20 cellular contexts compared by ENCODE assay signal in the genomic region with DNA sequence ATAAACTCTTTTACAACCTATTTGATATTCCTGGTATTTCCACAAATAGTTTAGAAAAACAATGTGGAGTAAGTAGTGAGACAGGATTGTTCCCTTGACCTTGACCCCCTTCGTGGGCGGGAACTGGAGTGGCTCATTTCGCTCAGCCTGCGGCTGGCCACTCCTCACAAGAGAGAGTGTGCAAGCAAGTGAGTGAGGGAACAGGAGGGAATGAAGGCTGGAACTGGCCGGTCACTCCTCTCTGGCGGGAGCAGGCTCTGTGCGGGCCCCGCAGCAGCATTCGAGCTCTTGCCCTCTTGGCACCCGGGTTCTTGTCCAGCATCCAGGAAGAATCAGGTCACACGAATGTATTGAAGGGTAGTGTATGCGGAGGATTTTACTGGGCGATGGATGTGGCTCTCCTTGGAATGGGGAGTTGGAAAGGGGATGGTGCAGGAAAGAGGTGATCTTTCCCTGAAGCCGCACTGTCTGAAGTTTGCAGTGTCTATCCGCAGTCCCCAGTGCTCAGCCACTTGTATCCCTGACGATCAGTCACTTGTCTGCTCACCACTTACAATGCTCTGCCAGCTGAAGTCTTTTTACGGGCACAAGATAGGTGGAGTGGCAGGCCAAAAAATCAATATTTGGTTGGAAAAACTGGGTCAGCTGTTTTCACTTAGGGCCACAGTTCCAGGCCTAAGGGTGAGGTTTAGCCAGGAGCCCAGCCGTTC. TPM values are rescaled to one million over a fixed set of nuclear protein-coding genes. Genes with fewer than 3 reads are reported as not detected.
A peak's percentile ranks its signal among the peaks of the same experiment; 100 is the strongest.
DNase-seq lines count a peak whose midpoint lies in the region; ATAC-seq and TF ChIP-seq lines count a peak whose summit lies in the region.
"Had no signal": no experiment of that assay in that cellular context is flagged by ENCODE, and none has a peak within 500 bp of the region (broad histone marks: within the 10 kb centered on the region; RNA-seq: fewer than 3 reads in every experiment).

No MANE protein-coding gene starts in this region.

- no peak for TF ChIP-seq CTCF in colonic mucosa (IDR thresholded peaks at IDR 0.05)

- H3K9me3 ChIP-seq in colonic mucosa = no peaks in the 10 kb centered on the region

- CTCF ChIA-PET in activated CD8-positive, alpha-beta T cell treated with anti-CD3 and anti-CD28 coated beads, Interleukin-2, amount 10 ng/mL, durations not matched to agents 7 days and 5 days (lab: Charles Lee) = interaction anchor here (1.0 kb wide), 1 partner anchor 13 kb away, joined by 3 read pairs; no protein-coding TSS in a partner anchor

- H3K27me3 ChIP-seq in colonic mucosa = no peaks in the 10 kb centered on the region
- H3K27me3 ChIP-seq: BLaER1 had no signal

- H3K36me3 Mint-ChIP-seq in activated CD8-positive, alpha-beta T cell treated with anti-CD3 and anti-CD28 coated beads, Interleukin-2, amount 10 ng/mL, durations not matched to agents 7 days and 5 days (ENCODE audit: low read depth) = no peaks in the 10 kb centered on the region
- H3K36me3 Mint-ChIP-seq: CD8-positive, alpha-beta T cell had no signal

- H3K9ac ChIP-seq in colonic mucosa (ENCODE audit: low read depth in 2 of 2, low read length in 2 of 2) = no peak overlapping the region
- H3K9ac ChIP-seq: BLaER1 had no signal

- no peaks in the 10 kb centered on the region for H3K4me1 Mint-ChIP-seq in activated CD8-positive, alpha-beta T cell treated with anti-CD3 and anti-CD28 coated beads, Interleukin-2, amount 10 ng/mL, durations not matched to agents 7 days and 5 days (ENCODE audit: low read depth)

- H3K27ac ChIP-seq in colonic mucosa = no peak overlapping the region
- H3K27ac ChIP-seq: BLaER1 had no signal

- H3K27me3 Mint-ChIP-seq in activated CD8-positive, alpha-beta T cell treated with anti-CD3 and anti-CD28 coated beads, Interleukin-2, amount 10 ng/mL, durations not matched to agents 7 days and 5 days (ENCODE audit: low read depth) = no peaks in the 10 kb centered on the region

- DNase-seq in DMS153 (lab: John Stamatoyannopoulos, UW) = peak; percentile 69
- peak; percentile 25 for DNase-seq in HT-29 (ENCODE audit: low spot score)
- peak; percentile 55 to 58 for DNase-seq in SHP77 (lab: John Stamatoyannopoulos, UW)
- DNase-seq in mesenteric fat pad (ENCODE audit: low spot score) = peak; percentile 75
- DNase-seq in activated CD8-positive, alpha-beta T cell treated with anti-CD3 and anti-CD28 coated beads, Interleukin-2, amount 10 ng/mL, durations not matched to agents 7 days and 5 days = no peak
- DNase-seq in C1 segment of cervical spinal cord (lab: John Stamatoyannopoulos, UW) = no peak
- DNase-seq in colonic mucosa = no peak
- DNase-seq: CD8-positive, alpha-beta T cell; DND-41; Karpas-422; NCI-H1092 treated with DMSO at 0.1 percent for 48 hours; NCI-H146; NCI-H2029 treated with DMSO at 0.1 percent for 48 hours; NCI-H446 treated with DMSO at 0.1 percent for 48 hours; NCI-H748 treated with DMSO at 0.1 percent for 48 hours; OCI-M1; SIG-M5; T-helper 1 cell had no signal

- intact Hi-C loops in colonic mucosa (cut with DNase I) = no loop called here

- peaks cover 5% of the 10 kb centered on the region for H3K9me3 Mint-ChIP-seq in activated CD8-positive, alpha-beta T cell treated with anti-CD3 and anti-CD28 coated beads, Interleukin-2, amount 10 ng/mL, durations not matched to agents 7 days and 5 days (ENCODE audit: insufficient read depth)
- H3K9me3 Mint-ChIP-seq: CD8-positive, alpha-beta T cell had no signal

- H3K4me1 ChIP-seq in colonic mucosa = no peaks in the 10 kb centered on the region

- H3K36me3 ChIP-seq in colonic mucosa = no peaks in the 10 kb centered on the region

- H3K4me3 ChIP-seq in colonic mucosa = no peak overlapping the region
- H3K4me3 ChIP-seq: BLaER1 had no signal

- no peak overlapping the region for H3K27ac Mint-ChIP-seq in activated CD8-positive, alpha-beta T cell treated with anti-CD3 and anti-CD28 coated beads, Interleukin-2, amount 10 ng/mL, durations not matched to agents 7 days and 5 days
- H3K27ac Mint-ChIP-seq: CD8-positive, alpha-beta T cell had no signal

- POLR2A ChIA-PET in activated CD8-positive, alpha-beta T cell treated with anti-CD3 and anti-CD28 coated beads, Interleukin-2, amount 10 ng/mL, durations not matched to agents 7 days and 5 days (lab: Charles Lee) = no interaction called here

- no peak for ATAC-seq in HG03460 (IDR thresholded peaks at IDR 0.05; ENCODE audit: unreplicated experiment)
- no peak for ATAC-seq in activated CD8-positive, alpha-beta T cell treated with anti-CD3 and anti-CD28 coated beads, Interleukin-2, amount 10 ng/mL, durations not matched to agents 7 days and 5 days
- ATAC-seq: CD8-positive, alpha-beta T cell had no signal

- no peak overlapping the region for H3K4me3 Mint-ChIP-seq in activated CD8-positive, alpha-beta T cell treated with anti-CD3 and anti-CD28 coated beads, Interleukin-2, amount 10 ng/mL, durations not matched to agents 7 days and 5 days
- H3K4me3 Mint-ChIP-seq: CD8-positive, alpha-beta T cell had no signal

RNA-seq across cellular contexts. Expression of a gene that starts 28.0 kb away (rescaled TPM):
- 252 and 259 TPM in 2 replicates for total RNA-seq in HT-29 (2014; rRNA removed; shearing (Covaris generic))
- total RNA-seq in mesenteric fat pad = 166 TPM
- 10 to 100 TPM; 88.7 to 98.5 TPM for total RNA-seq in activated CD8-positive, alpha-beta T cell treated with anti-CD3 and anti-CD28 coated beads, Interleukin-2, amount 10 ng/mL, durations not matched to agents 7 days and 5 days
- total RNA-seq in colonic mucosa = 100 to 1,000 TPM; 110 to 129 TPM

RNA-seq across cellular contexts. Expression of a gene that starts 49.6 kb away (rescaled TPM):
- 8.8 and 8.9 TPM in 2 replicates for total RNA-seq in HT-29 (2014; rRNA removed; shearing (Covaris generic))
- total RNA-seq in mesenteric fat pad (30.3 TPM), colonic mucosa (10 to 100 TPM; 15.6 to 19.8 TPM)
- 10 to 100 TPM; 25.4 to 29.8 TPM for total RNA-seq in activated CD8-positive, alpha-beta T cell treated with anti-CD3 and anti-CD28 coated beads, Interleukin-2, amount 10 ng/mL, durations not matched to agents 7 days and 5 days

Comparison
In these comparisons a context has a peak if more than half of its experiments do, and no peak if none do; other contexts are left out.
1. DNase-seq: peak in DMS153 (single experiment), HT-29 (single experiment), SHP77 (2 of 2) and mesenteric fat pad (single experiment); none in activated CD8-positive, alpha-beta T cell treated with anti-CD3 and anti-CD28 coated beads, Interleukin-2, amount 10 ng/mL, durations not matched to agents 7 days and 5 days (single experiment), C1 segment of cervical spinal cord (0 of 14) and colonic mucosa (single experiment).